Comparison of ENCODE assay signal across 26 cellular contexts in the genomic region with DNA sequence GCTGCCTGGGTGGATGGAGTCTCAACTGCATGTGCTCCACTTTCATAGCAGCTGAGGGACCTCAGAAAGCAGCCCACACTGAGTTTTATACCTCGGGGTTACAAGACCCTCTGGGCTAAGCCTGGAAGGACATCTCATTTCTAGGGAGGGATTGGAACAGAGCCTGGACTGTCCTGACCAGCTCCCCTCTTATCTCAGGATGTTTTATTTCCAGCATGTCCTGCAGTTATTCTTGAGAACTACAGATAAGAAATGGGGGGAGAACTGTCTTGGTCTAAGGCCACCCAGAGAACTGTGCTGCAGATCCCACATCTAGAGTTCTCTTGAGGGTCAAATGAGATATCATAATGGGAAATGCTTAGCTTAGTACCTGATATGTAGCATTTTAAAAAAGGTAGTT.
"Had no signal": no experiment of that assay in that cellular context is flagged by ENCODE, and none has a peak within 500 bp of the region (broad histone marks: within the 10 kb centered on the region; RNA-seq: fewer than 3 reads in every experiment).

No MANE protein-coding gene starts in this region.

- H3K9me3 ChIP-seq: left lung, lower lobe of right lung, ovary, right atrium auricular region, right lobe of liver, transverse colon, upper lobe of left lung had no signal

- H3K9me3 Mint-ChIP-seq: natural killer cell; stimulated activated memory B cell treated with anti-CD40 and anti-IgM and Interleukin-4, amounts not matched to agents 10 μg/mL and 1 μg/mL and 100 μg/mL, for 72 hours had no signal

- H3K36me3 Mint-ChIP-seq: immature natural killer cell; natural killer cell; stimulated activated memory B cell treated with anti-CD40 and anti-IgM and Interleukin-4, amounts not matched to agents 10 μg/mL and 1 μg/mL and 100 μg/mL, for 72 hours had no signal

- H3K4me1 ChIP-seq: left lung, lower lobe of right lung, right atrium auricular region, right lobe of liver, transverse colon, upper lobe of left lung had no signal

- H3K27me3 ChIP-seq: left lung, ovary, right atrium auricular region, right lobe of liver, transverse colon, upper lobe of left lung had no signal

- H3K27ac ChIP-seq: left lung, lower lobe of right lung, ovary, right atrium auricular region, right lobe of liver, transverse colon, upper lobe of left lung had no signal

- FAIRE-seq: islet of Langerhans, kidney had no signal

- H3K27ac Mint-ChIP-seq: immature natural killer cell; naive B cell; natural killer cell; progenitor cell of endocrine pancreas; stimulated activated memory B cell treated with anti-CD40 and anti-IgM and Interleukin-4, amounts not matched to agents 10 μg/mL and 1 μg/mL and 100 μg/mL, for 72 hours; stimulated activated naive CD8-positive, alpha-beta T cell treated with anti-CD3 and anti-CD28 coated beads, Interleukin-15, amount 100 ng/mL, for 72 hours had no signal

- H3K4me3 Mint-ChIP-seq: immature natural killer cell; naive B cell; natural killer cell; stimulated activated memory B cell treated with anti-CD40 and anti-IgM and Interleukin-4, amounts not matched to agents 10 μg/mL and 1 μg/mL and 100 μg/mL, for 72 hours; stimulated activated naive CD8-positive, alpha-beta T cell treated with anti-CD3 and anti-CD28 coated beads, Interleukin-15, amount 100 ng/mL, for 72 hours had no signal

- H3K4me2 ChIP-seq: smooth muscle cell had no signal

- H3K4me1 Mint-ChIP-seq: immature natural killer cell; naive B cell; natural killer cell; stimulated activated memory B cell treated with anti-CD40 and anti-IgM and Interleukin-4, amounts not matched to agents 10 μg/mL and 1 μg/mL and 100 μg/mL, for 72 hours; stimulated activated naive CD8-positive, alpha-beta T cell treated with anti-CD3 and anti-CD28 coated beads, Interleukin-15, amount 100 ng/mL, for 72 hours had no signal

- H3K36me3 ChIP-seq: left lung, lower lobe of right lung, ovary, right atrium auricular region, right lobe of liver, transverse colon, upper lobe of left lung had no signal

- DNase-seq: hypothalamus; immature natural killer cell; kidney; left colon; left lung; lower lobe of right lung; mammary epithelial cell; mesenchymal stem cell; naive B cell; natural killer cell; ovary; right lobe of liver; stimulated activated CD4-positive, alpha-beta T cell treated with anti-CD3 and anti-CD28 coated beads, Interleukin-1b, Interleukin-23, amount 100 ng/mL, for 48 hours; stimulated activated CD4-positive, alpha-beta T cell treated with anti-CD3 and anti-CD28 coated beads, Interleukin-2, amount 100 ng/mL, for 48 hours; stimulated activated CD4-positive, alpha-beta T cell treated with anti-CD3 and anti-CD28 coated beads, Interleukin-4, amount 100 ng/mL, for 4 hours; stimulated activated CD8-positive, alpha-beta memory T cell treated with anti-CD3 and anti-CD28 coated beads, Interleukin-4, amount 100 ng/mL, for 48 hours; stimulated activated naive CD4-positive, alpha-beta T cell treated with Interleukin-2 at 50 U/mL for 16 hours; stimulated activated naive CD8-positive, alpha-beta T cell treated with anti-CD3 and anti-CD28 coated beads, Interleukin-15, amount 100 ng/mL, for 72 hours; substantia nigra; transverse colon; upper lobe of left lung had no signal

- H3K4me3 ChIP-seq: left lung, lower lobe of right lung, ovary, right atrium auricular region, right lobe of liver, smooth muscle cell, transverse colon, upper lobe of left lung had no signal
